23 cellular contexts compared by ENCODE assay signal in genomic region chr3:61162965-61163364, GRCh38.
DNase-seq lines count a peak whose midpoint lies in the region; ATAC-seq, FAIRE-seq and TF ChIP-seq lines count a peak whose summit lies in the region.
"Had no signal": no experiment of that assay in that cellular context is flagged by ENCODE, and none has a peak within 500 bp of the region (broad histone marks: within the 10 kb centered on the region; RNA-seq: fewer than 3 reads in every experiment).

No MANE protein-coding gene starts in this region.

- ATAC-seq in HepG2 (no peak), left lobe of liver (peak; percentile 97)
- ATAC-seq: A549; CD8-positive, alpha-beta T cell; GM12878 had no signal

- TF ChIP-seq EP300 in HepG2 (IDR thresholded peaks at IDR 0.05; ENCODE audit: low read depth in 2 of 2, low read length in 2 of 2) (no peak), HepG2 (CRISPR knock-in tag; IDR thresholded peaks at IDR 0.05; ENCODE audit: borderline replicate concordance) (no peak)

- no TSS peak for BruUV-seq in HepG2 (replicated peaks; lab: Mats Ljungman, UMichigan)

- no peak overlapping the region for H3K4me2 ChIP-seq in HepG2 (ENCODE audit: low read depth, low read length)
- H3K4me2 ChIP-seq: A549; BLaER1 treated with 17β-estradiol and CSF1 and Interleukin-3, amounts not matched to agents 10 nM and 100 nM had no signal

- DNase-seq in HepG2 (ENCODE audit: low spot score) (no peak), left lobe of liver (ENCODE audit: low spot score) (peak; percentile 69), renal cortical epithelial cell (ENCODE audit: low read depth) (peak; percentile 29), NCI-H2171 treated with DMSO at 0.1 percent for 48 hours (lab: John Stamatoyannopoulos, UW) (no peak), OCI-M1 (lab: John Stamatoyannopoulos, UW) (no peak)
- DNase-seq: AML-193; CD4-positive, alpha-beta T cell; CD8-positive, alpha-beta T cell; DMS 273 treated with DMSO at 0.1 percent for 48 hours; DMS153; DMS53; DMS79; DND-41; EL; GDM1 had no signal

- H3K36me3 ChIP-seq in liver (ENCODE audit: control insufficient read depth in 4 of 4, insufficient read depth in 3 of 4, low read depth in 1 of 4, low read length in 3 of 4): no peaks in the 10 kb centered on the region
- H3K36me3 ChIP-seq in HepG2 (replicated peaks in 1 of 2; ENCODE audit: control insufficient read depth in 1 of 2, insufficient read depth in 2 of 2, low read length in 2 of 2): no peaks in the 10 kb centered on the region

- H3K9ac ChIP-seq in liver (ENCODE audit: low read depth in 1 of 2, low read length in 2 of 2) (no peak overlapping the region), HepG2 (ENCODE audit: insufficient read depth, low read depth, low read length) (no peak overlapping the region)
- H3K9ac ChIP-seq: BLaER1 treated with 17β-estradiol and CSF1 and Interleukin-3, amounts not matched to agents 10 nM and 100 nM had no signal

- H3K79me2 ChIP-seq in HepG2 (ENCODE audit: insufficient read depth, low read length): no peaks in the 10 kb centered on the region

- 70% methylated on average over 2 of the region's 2 CpGs for WGBS in liver
- WGBS in HepG2 (ENCODE audit: low lambda C conversion rate): 81% methylated on average over 2 of the region's 2 CpGs

- H3K27me3 ChIP-seq in liver (ENCODE audit: control insufficient read depth in 4 of 4, insufficient read depth in 4 of 4, low read length in 3 of 4) (no peaks in the 10 kb centered on the region), HepG2 (ENCODE audit: control insufficient read depth in 1 of 2, insufficient read depth in 2 of 2, low read length in 2 of 2) (no peaks in the 10 kb centered on the region)
- H3K27me3 ChIP-seq: BLaER1 treated with 17β-estradiol and CSF1 and Interleukin-3, amounts not matched to agents 10 nM and 100 nM had no signal

- H3K9me3 ChIP-seq in liver (ENCODE audit: control insufficient read depth in 4 of 4, low read length in 3 of 4) (peaks cover 0 to 1% (median 0%) of the 10 kb centered on the region in 4 donors), HepG2 (ENCODE audit: low read length) (no peaks in the 10 kb centered on the region)
- H3K9me3 ChIP-seq: A549 had no signal

- H3K4me3 ChIP-seq in liver (ENCODE audit: low read depth in 1 of 3, low read length in 3 of 3): no peak overlapping the region
- no peak overlapping the region for H3K4me3 ChIP-seq in HepG2 (replicated peaks in 1 of 3; ENCODE audit: insufficient read depth in 1 of 3, low read depth in 2 of 3, low read length in 3 of 3)
- H3K4me3 ChIP-seq: A549; BLaER1 treated with 17β-estradiol and CSF1 and Interleukin-3, amounts not matched to agents 10 nM and 100 nM; GM12878 had no signal

- H3K4me1 ChIP-seq in liver (ENCODE audit: control insufficient read depth in 4 of 4, insufficient read depth in 4 of 4, low read length in 3 of 4) (peaks cover 0 to 1% (median 0%) of the 10 kb centered on the region in 4 donors), HepG2 (ENCODE audit: insufficient read depth, low read length) (no peaks in the 10 kb centered on the region)
- H3K4me1 ChIP-seq: A549 had no signal

- intact Hi-C loops in HepG2 (cut with micrococcal nuclease; ENCODE audit: unreplicated experiment): no loop called here

- FAIRE-seq in HepG2 (lab: Jason Lieb, UNC): no peak
- FAIRE-seq: A549, GM12878, GM12892, GM18507 had no signal

- POLR2A ChIA-PET in HepG2 (lab: Yijun Ruan, JAX): no interaction called here

- in situ Hi-C loops in HepG2 (cut with HindIII; ENCODE audit: extremely low pct_ligation_motif_present, low pct_unique_long_range_greater_than_20kb): no loop called here

- no peaks in the 10 kb centered on the region for H4K20me1 ChIP-seq in HepG2 (ENCODE audit: insufficient read depth, low read length)
- H4K20me1 ChIP-seq: BLaER1 treated with 17β-estradiol and CSF1 and Interleukin-3, amounts not matched to agents 10 nM and 100 nM had no signal

- TF ChIP-seq CTCF in liver (IDR thresholded peaks at IDR 0.05; ENCODE audit: low read depth, low read length, missing input control) (no peak), HepG2 (CRISPR knock-in tag; IDR thresholded peaks at IDR 0.05) (no peak)

- TF ChIP-seq RAD21 in liver (IDR thresholded peaks at IDR 0.05) (peak in 1 of 2 donors; percentile 23), HepG2 (CRISPR knock-in tag; IDR thresholded peaks at IDR 0.05) (no peak)

- H2AFZ ChIP-seq in HepG2 (ENCODE audit: low read length): no peak overlapping the region

- CTCF ChIA-PET in HepG2 (lab: Yijun Ruan, JAX; ENCODE audit: low intra/inter-chr PET ratio, low total read pairs): no interaction called here

- TF ChIP-seq POLR2A in HepG2 (IDR thresholded peaks at IDR 0.05; ENCODE audit: insufficient read depth in 1 of 2, low read depth in 2 of 2, low read length in 2 of 2): no peak

- H3K27ac ChIP-seq in liver (ENCODE audit: low read depth in 1 of 2, low read length in 2 of 2) (no peak overlapping the region), HepG2 (ENCODE audit: extremely low read length, insufficient read depth, low read length) (no peak overlapping the region)
- H3K27ac ChIP-seq: 22Rv1; A549; BLaER1 treated with 17β-estradiol and CSF1 and Interleukin-3, amounts not matched to agents 10 nM and 100 nM; C4-2B had no signal

TF ChIP-seq in liver, 16 proteins besides CTCF, POLR2A, EP300 and RAD21:
- TF ChIP-seq ATF3 (IDR thresholded peaks at IDR 0.05) (no peak), ZBTB33 (IDR thresholded peaks at IDR 0.05) (peak; percentile 54), MAX (IDR thresholded peaks at IDR 0.05) (peak; percentile 100), GABPA (IDR thresholded peaks at IDR 0.05 in 1 of 2, conservative IDR thresholded peaks at IDR 0.05 in 1 of 2) (no peak), HNF4A (conservative IDR thresholded peaks at IDR 0.05) (peak; percentile 27 to 45), TAF1 (conservative IDR thresholded peaks at IDR 0.05) (no peak), YY1 (IDR thresholded peaks at IDR 0.05) (peak; percentile 73), RXRA (IDR thresholded peaks at IDR 0.05) (peak in 1 of 2 donors; percentile 25), JUND (IDR thresholded peaks at IDR 0.05) (peak in 1 of 2 donors; percentile 32), FOXA2 (IDR thresholded peaks at IDR 0.05) (peak; percentile 55), FOXA1 (IDR thresholded peaks at IDR 0.05) (peak; percentile 37)

TF ChIP-seq in HepG2, 621 proteins besides CTCF, POLR2A, EP300 and RAD21:
- no peak for TF ChIP-seq RERE (CRISPR knock-in tag; IDR thresholded peaks at IDR 0.05; ENCODE audit: low read depth)

Comparison
In these comparisons a context has a peak if more than half of its experiments do, and no peak if none do; other contexts are left out.
1. DNase-seq: peak in left lobe of liver (single experiment) and renal cortical epithelial cell (single experiment); none in HepG2 (single experiment), NCI-H2171 treated with DMSO at 0.1 percent for 48 hours (single experiment) and OCI-M1 (single experiment).